In genomic region chr21:33291686-33292085, GRCh38 we compare ENCODE assay signal across 22 cellular contexts.
"Had no signal": no experiment of that assay in that cellular context is flagged by ENCODE, and none has a peak within 500 bp of the region (broad histone marks: within the 10 kb centered on the region; RNA-seq: fewer than 3 reads in every experiment).

No MANE protein-coding gene starts in this region.

- H3K27ac Mint-ChIP-seq: endodermal cell, natural killer cell had no signal

- H3K9me3 ChIP-seq: heart left ventricle, mucosa of descending colon, neutrophil, psoas muscle, stomach had no signal

- H3K4me3 Mint-ChIP-seq: endodermal cell, natural killer cell had no signal

- H3K9me3 Mint-ChIP-seq: endodermal cell, natural killer cell had no signal

- DNase-seq: cerebellar nuclear complex; dermis blood vessel endothelial cell; endodermal cell; erythroblast; foreskin keratinocyte; heart left ventricle; hippocampal formation; kidney glomerular epithelial cell; natural killer cell; psoas muscle; retina; stimulated activated CD4-positive, alpha-beta T cell treated with anti-CD3 and anti-CD28 coated beads, Interleukin-2, amount 100 ng/mL, for 24 hours; stimulated activated CD4-positive, alpha-beta T cell treated with anti-CD3 and anti-CD28 coated beads, Interleukin-4, amount 100 ng/mL, for 4 hours; stimulated activated naive CD4-positive, alpha-beta T cell; stomach; trophoblast cell had no signal

- H3K36me3 Mint-ChIP-seq: natural killer cell had no signal

- H3K4me1 Mint-ChIP-seq: endodermal cell had no signal

- FAIRE-seq: colon, endothelial cell of umbilical vein, islet of Langerhans had no signal

- ATAC-seq: foreskin keratinocyte, heart left ventricle, mucosa of descending colon, natural killer cell, psoas muscle, sciatic nerve had no signal

- H3K27me3 ChIP-seq: foreskin keratinocyte, heart left ventricle, neutrophil, stomach had no signal

- H3K4me3 ChIP-seq: heart left ventricle, mucosa of descending colon, psoas muscle, stomach had no signal

- H3K4me1 ChIP-seq: psoas muscle had no signal

- H3K27ac ChIP-seq: foreskin keratinocyte, heart left ventricle, neutrophil, psoas muscle had no signal
